In the genomic region with DNA sequence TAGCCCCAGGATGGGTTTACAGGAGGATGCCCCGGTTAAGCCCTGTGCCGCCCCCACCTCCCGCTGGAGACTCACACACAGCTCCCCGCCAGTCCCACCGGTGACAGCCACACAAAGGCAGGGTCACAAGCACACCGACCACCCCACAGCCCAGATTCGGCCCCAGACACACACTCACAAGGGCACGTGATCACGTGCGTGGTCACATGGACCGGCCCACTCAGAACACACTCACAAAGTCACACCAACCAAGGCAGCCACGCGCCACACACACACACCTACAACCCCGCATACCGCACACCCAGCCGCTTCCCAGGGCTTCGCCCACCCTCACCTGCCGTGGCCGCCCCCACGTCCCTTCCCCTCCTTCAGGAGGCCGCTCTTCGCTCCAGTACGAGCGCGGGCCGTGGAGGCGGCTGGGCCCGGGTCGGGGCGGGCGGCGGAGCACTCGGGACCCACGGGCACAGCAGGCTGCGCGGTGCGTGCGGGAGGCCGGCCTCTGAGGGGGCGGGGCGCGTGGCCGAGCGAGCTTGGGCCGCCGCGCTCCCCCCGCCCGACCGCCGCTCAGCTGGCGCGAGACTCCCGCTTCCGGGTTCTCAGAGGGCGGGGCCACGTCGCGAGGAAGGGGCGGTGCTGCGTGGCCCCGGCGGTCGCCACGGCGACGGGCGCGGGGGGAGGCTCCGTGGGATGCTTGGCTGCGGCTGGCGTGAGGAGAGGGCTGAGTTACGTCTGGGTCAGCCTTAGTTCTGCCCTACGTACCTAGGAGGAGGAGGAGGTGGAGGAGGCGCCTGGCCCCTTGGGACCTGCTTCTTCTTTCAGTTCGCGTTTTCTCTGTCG, we compare ENCODE assay signal across 8 cellular contexts. TPM values are rescaled to one million over a fixed set of nuclear protein-coding genes. Genes with fewer than 3 reads are reported as not detected.
DNase-seq lines count a peak whose midpoint lies in the region; ATAC-seq and TF ChIP-seq lines count a peak whose summit lies in the region.

A gene with protein sequence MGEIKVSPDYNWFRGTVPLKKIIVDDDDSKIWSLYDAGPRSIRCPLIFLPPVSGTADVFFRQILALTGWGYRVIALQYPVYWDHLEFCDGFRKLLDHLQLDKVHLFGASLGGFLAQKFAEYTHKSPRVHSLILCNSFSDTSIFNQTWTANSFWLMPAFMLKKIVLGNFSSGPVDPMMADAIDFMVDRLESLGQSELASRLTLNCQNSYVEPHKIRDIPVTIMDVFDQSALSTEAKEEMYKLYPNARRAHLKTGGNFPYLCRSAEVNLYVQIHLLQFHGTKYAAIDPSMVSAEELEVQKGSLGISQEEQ (minus strand): TSS at position 584 of the 837 bp plus-strand sequence. CDS start 6,345 bp downstream, outside the sequence.

- peak; percentile 81 for DNase-seq in AG09319 (ENCODE audit: extremely low read depth, low read depth)
- DNase-seq in NCI-H345 treated with DMSO at 0.1 percent for 48 hours (lab: John Stamatoyannopoulos, UW; ENCODE audit: unreplicated experiment): peak; percentile 58
- peak; percentile 81 to 86 (median 83) for DNase-seq in activated CD4-positive, CD25-positive, alpha-beta regulatory T cell (lab: John Stamatoyannopoulos, UW)
- peak; percentile 25 to 95 (median 86) for DNase-seq in caudate nucleus (lab: John Stamatoyannopoulos, UW)
- peak; percentile 89 for DNase-seq in inferior parietal cortex (ENCODE audit: extremely low spot score)
- peak; percentile 99 for DNase-seq in spleen

- peak; percentile 96 for ATAC-seq in GM19035 (IDR thresholded peaks at IDR 0.05; ENCODE audit: unreplicated experiment)
- ATAC-seq in HG03342 (IDR thresholded peaks at IDR 0.05; ENCODE audit: unreplicated experiment): peak; percentile 93

- peak in 1 of 3 donors; percentile 40 for TF ChIP-seq POLR2A in spleen (IDR thresholded peaks at IDR 0.05)

- intact Hi-C loops in spleen (cut with DNase I; ENCODE audit: low total_unique reads): no loop called here

- H3K36me3 ChIP-seq in spleen: peaks cover 0 to 11% (median 0%) of the 10 kb centered on the region in 6 donors

- H3K9me3 ChIP-seq in spleen: no peaks in the 10 kb centered on the region

- TF ChIP-seq CTCF in AG09319 (IDR thresholded peaks at IDR 0.05; ENCODE audit: low read depth, low read length) (no peak), spleen (IDR thresholded peaks at IDR 0.05 in 8 of 11, conservative IDR thresholded peaks at IDR 0.05 in 3 of 11) (peak in 1 of 11 experiments; percentile 36)

- peak within 1 kb of the TSS; percentile 90 to 97 (median 92) for H3K4me3 ChIP-seq in spleen

- no peaks in the 10 kb centered on the region for H3K27me3 ChIP-seq in spleen (replicated peaks in 1 of 7)

- H3K4me1 ChIP-seq in spleen: peaks cover 28 to 64% (median 55%) of the 10 kb centered on the region in 6 donors

- H3K27ac ChIP-seq in caudate nucleus (ENCODE audit: low read depth, low read length) (peak within 1 kb of the TSS; percentile 96), spleen (peak within 1 kb of the TSS; percentile 90 to 98 (median 94))

- WGBS in spleen, 5 donors: 0 to 1% (median 1%) methylated on average over 13 to 78 of the region's 78 CpGs

RNA-seq across cellular contexts. Expression of the gene that starts here (rescaled TPM):
- total RNA-seq in spleen: 100 to 1,000 TPM in 1 of 7 donors, 10 to 100 TPM in 6; 78.1 to 101 (median 82.2) TPM
- polyA plus RNA-seq in spleen: 10 to 100 TPM; 48.9 to 63.7 (median 61.9) TPM

Comparison
In these comparisons a context has a peak if more than half of its experiments do, and no peak if none do; other contexts are left out.
1. Peak in every context shown above with its lines: DNase-seq, ATAC-seq, H3K4me3 ChIP-seq and H3K27ac ChIP-seq.